Comparison of ENCODE assay signal across 28 cellular contexts in the genomic region with DNA sequence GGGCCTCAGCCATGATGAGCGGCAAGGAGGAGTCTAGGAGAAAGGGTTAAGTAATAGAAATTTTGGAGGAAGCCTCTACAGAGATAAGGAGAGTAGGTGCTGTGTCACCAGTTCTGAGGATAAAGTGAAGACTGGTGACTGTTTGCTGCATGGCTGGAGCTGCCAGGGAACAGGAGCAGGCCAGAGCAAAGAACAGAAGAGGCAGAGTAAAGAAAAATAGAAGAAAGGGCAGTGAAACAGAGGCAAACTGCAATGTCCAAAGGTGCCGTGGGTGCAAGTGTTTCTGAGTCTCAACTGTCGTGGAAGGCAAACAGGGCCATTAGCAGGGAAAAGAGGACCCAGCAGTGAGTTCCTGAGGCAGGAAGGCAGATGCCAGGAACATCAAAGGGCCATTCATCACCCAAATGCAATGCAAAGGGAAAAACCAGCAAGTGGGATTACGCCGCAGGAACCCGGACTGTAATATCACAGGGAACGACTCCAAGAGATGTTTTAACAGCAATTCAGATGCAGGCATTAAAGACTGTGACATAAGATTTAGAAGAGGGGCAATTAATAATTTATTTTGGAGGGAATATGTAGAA.
DNase-seq lines count a peak whose midpoint lies in the region; ATAC-seq and TF ChIP-seq lines count a peak whose summit lies in the region.
"Had no signal": no experiment of that assay in that cellular context is flagged by ENCODE, and none has a peak within 500 bp of the region (broad histone marks: within the 10 kb centered on the region; RNA-seq: fewer than 3 reads in every experiment).

No MANE protein-coding gene starts in this region.

- H3K4me1 ChIP-seq in right atrium auricular region: peaks cover 0 to 32% of the 10 kb centered on the region in 2 donors
- H3K4me1 ChIP-seq in tibial nerve: peaks cover 0 to 62% (median 22%) of the 10 kb centered on the region in 4 donors
- H3K4me1 ChIP-seq: foreskin keratinocyte had no signal

- no peak for TF ChIP-seq EP300 in tibial nerve (IDR thresholded peaks at IDR 0.05)

- TF ChIP-seq POLR2A in tibial nerve (IDR thresholded peaks at IDR 0.05): no peak

- H3K27ac ChIP-seq in right atrium auricular region: no peak overlapping the region
- H3K27ac ChIP-seq in tibial nerve: no peak overlapping the region
- H3K27ac ChIP-seq: ascending aorta, esophagus squamous epithelium, foreskin keratinocyte, heart right ventricle, lower lobe of right lung had no signal

- H3K27me3 Mint-ChIP-seq in neural crest cell (ENCODE audit: low read depth) (no peaks in the 10 kb centered on the region), HFFc6 (ENCODE audit: insufficient read depth) (peaks cover 6% of the 10 kb centered on the region)
- H3K27me3 Mint-ChIP-seq: activated CD8-positive, alpha-beta T cell treated with anti-CD3 and anti-CD28 coated beads for 36 hours; activated naive CD8-positive, alpha-beta T cell; CD4-positive, alpha-beta memory T cell had no signal

- H3K9me3 Mint-ChIP-seq in neural crest cell (no peaks in the 10 kb centered on the region), HFFc6 (no peaks in the 10 kb centered on the region; the same call in 1 of the 2 replicates)
- H3K9me3 Mint-ChIP-seq: activated CD8-positive, alpha-beta T cell treated with anti-CD3 and anti-CD28 coated beads for 36 hours; activated T-helper 2 cell treated with anti-CD3 and anti-CD28 coated beads, Interferon-gamma antibody, Interleukin-2, Interleukin-4, amounts not matched to agents 10 μg/mL and 5 μg/mL and 100 μg/mL, durations not matched to agents 14 hours and 24 hours and 36 hours; CD4-positive, alpha-beta memory T cell; T-helper 2 cell treated with Interferon-gamma antibody and Interleukin-4, amounts not matched to agents 5 μg/mL and 100 μg/mL, for 36 hours had no signal

- H3K36me3 ChIP-seq in right atrium auricular region (no peaks in the 10 kb centered on the region), tibial nerve (no peaks in the 10 kb centered on the region)
- H3K36me3 ChIP-seq: ascending aorta, esophagus squamous epithelium, heart right ventricle, lower lobe of right lung had no signal

- no peak for TF ChIP-seq CTCF in right atrium auricular region (IDR thresholded peaks at IDR 0.05)
- TF ChIP-seq CTCF in neural crest cell (conservative IDR thresholded peaks at IDR 0.05): no peak
- TF ChIP-seq CTCF in tibial nerve (IDR thresholded peaks at IDR 0.05): no peak
- TF ChIP-seq CTCF in HFFc6 (IDR thresholded peaks at IDR 0.05): no peak

- DNase-seq in right atrium auricular region (ENCODE audit: low spot score) (peak; percentile 16), left cardiac atrium (no peak), islet precursor cell (peak; percentile 78), neural crest cell (ENCODE audit: low read depth, low spot score) (no peak), NCI-H146 (lab: John Stamatoyannopoulos, UW) (no peak), tibial nerve (ENCODE audit: low spot score in 2 of 2) (no peak), HFFc6 (no peak)
- DNase-seq: activated CD8-positive, alpha-beta T cell treated with anti-CD3 and anti-CD28 coated beads for 36 hours; caudate nucleus; CD4-positive, alpha-beta memory T cell; cortex of kidney; DMS 273 treated with DMSO at 0.1 percent for 48 hours; esophagus squamous epithelium; foreskin keratinocyte; heart right ventricle; lower lobe of right lung; NCI-H1048; NCI-H1694; NCI-H748 treated with DMSO at 0.1 percent for 48 hours; Right ventricle myocardium superior; stimulated activated CD4-positive, alpha-beta T cell treated with anti-CD3 and anti-CD28 coated beads, Interleukin-4, amount 100 ng/mL, for 4 hours had no signal

- H3K27ac Mint-ChIP-seq in neural crest cell (ENCODE audit: unreplicated experiment) (peak overlapping the region; percentile 12), HFFc6 (no peak overlapping the region)
- H3K27ac Mint-ChIP-seq: activated CD8-positive, alpha-beta T cell treated with anti-CD3 and anti-CD28 coated beads for 36 hours; activated naive CD8-positive, alpha-beta T cell; activated T-helper 2 cell treated with anti-CD3 and anti-CD28 coated beads, Interferon-gamma antibody, Interleukin-2, Interleukin-4, amounts not matched to agents 10 μg/mL and 5 μg/mL and 100 μg/mL, durations not matched to agents 14 hours and 24 hours and 36 hours; T-helper 2 cell treated with Interferon-gamma antibody and Interleukin-4, amounts not matched to agents 5 μg/mL and 100 μg/mL, for 36 hours had no signal

- no peak for ATAC-seq in left cardiac atrium
- ATAC-seq in esophagus mucosa: no peak
- ATAC-seq: activated CD8-positive, alpha-beta T cell treated with anti-CD3 and anti-CD28 coated beads for 36 hours; foreskin keratinocyte; heart right ventricle; K562; lower lobe of right lung; Panc1 had no signal

- H3K4me3 ChIP-seq in right atrium auricular region: no peak overlapping the region
- H3K4me3 ChIP-seq in tibial nerve: no peak overlapping the region
- H3K4me3 ChIP-seq: ascending aorta, esophagus squamous epithelium, heart right ventricle, K562, lower lobe of right lung had no signal

- H3K4me3 Mint-ChIP-seq in neural crest cell (peak overlapping the region; percentile 39), HFFc6 (no peak overlapping the region)
- H3K4me3 Mint-ChIP-seq: activated CD8-positive, alpha-beta T cell treated with anti-CD3 and anti-CD28 coated beads for 36 hours; activated naive CD8-positive, alpha-beta T cell; CD4-positive, alpha-beta memory T cell; T-helper 2 cell treated with Interferon-gamma antibody and Interleukin-4, amounts not matched to agents 5 μg/mL and 100 μg/mL, for 36 hours had no signal

- intact Hi-C loops in left cardiac atrium (cut with DNase I): no loop called here

- H3K27me3 ChIP-seq in right atrium auricular region (no peaks in the 10 kb centered on the region), tibial nerve (no peaks in the 10 kb centered on the region)
- H3K27me3 ChIP-seq: ascending aorta, foreskin keratinocyte, heart right ventricle had no signal

- H3K36me3 Mint-ChIP-seq in neural crest cell (ENCODE audit: low read depth) (no peaks in the 10 kb centered on the region), HFFc6 (ENCODE audit: low read depth) (no peaks in the 10 kb centered on the region)
- H3K36me3 Mint-ChIP-seq: activated naive CD8-positive, alpha-beta T cell; CD4-positive, alpha-beta memory T cell had no signal

- H3K9me3 ChIP-seq in right atrium auricular region (no peaks in the 10 kb centered on the region), tibial nerve (no peaks in the 10 kb centered on the region)
- H3K9me3 ChIP-seq: ascending aorta, esophagus squamous epithelium, heart right ventricle, lower lobe of right lung had no signal

- 62 to 65% methylated on average over 7 of the region's 7 CpGs for WGBS in tibial nerve, 2 donors

- H3K4me1 Mint-ChIP-seq in neural crest cell: peaks cover 91% of the 10 kb centered on the region
- peaks cover 6% of the 10 kb centered on the region for H3K4me1 Mint-ChIP-seq in HFFc6 (ENCODE audit: low read depth)

Comparison
In these comparisons a context has a peak if more than half of its experiments do, and no peak if none do; other contexts are left out.
1. DNase-seq: peak in right atrium auricular region (single experiment) and islet precursor cell (single experiment); none in left cardiac atrium (single experiment), neural crest cell (single experiment), NCI-H146 (single experiment), tibial nerve (0 of 2) and HFFc6 (single experiment).